Comparison of ENCODE assay signal across 8 cellular contexts in the genomic region with DNA sequence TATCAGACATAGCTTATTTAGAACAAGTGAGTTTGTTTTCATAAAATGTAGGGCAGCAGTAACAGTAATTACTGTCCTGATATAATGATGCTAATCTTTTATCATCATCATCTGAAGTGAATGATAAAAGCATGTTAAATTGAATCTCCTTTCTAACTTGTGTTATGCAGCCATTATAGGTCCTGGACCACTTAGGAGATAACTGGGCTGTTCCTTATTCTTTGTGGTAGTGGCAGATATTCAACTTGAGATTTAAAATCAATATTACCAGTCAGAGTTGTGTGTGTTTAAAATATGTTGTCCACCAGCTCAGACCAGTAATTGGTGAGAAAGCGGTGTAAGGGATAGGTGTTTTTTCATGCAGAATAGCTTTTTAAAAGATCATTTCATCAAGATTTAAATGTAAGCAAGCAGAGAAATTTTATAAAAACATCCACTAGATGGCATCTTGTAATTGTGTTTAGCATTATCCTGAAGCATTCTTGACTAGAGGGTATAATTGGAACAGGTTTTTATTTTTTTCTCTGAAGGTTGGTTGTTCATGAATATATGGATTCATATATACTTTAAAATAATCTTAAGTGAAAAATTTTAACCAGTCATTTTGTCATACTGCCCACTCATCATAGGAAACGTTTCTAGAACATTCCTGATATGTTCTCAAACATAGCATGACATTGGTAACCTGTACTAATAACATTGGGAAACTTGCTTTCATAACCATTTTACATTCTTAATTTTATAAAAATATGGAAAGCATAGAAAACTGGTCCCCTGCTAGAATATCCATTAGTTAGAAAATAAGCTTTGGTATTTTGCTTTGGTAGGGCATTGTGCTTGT.
DNase-seq lines count a peak whose midpoint lies in the region; ATAC-seq, FAIRE-seq and TF ChIP-seq lines count a peak whose summit lies in the region.

No MANE protein-coding gene starts in this region.

- intact Hi-C loops in esophagus squamous epithelium (cut with DNase I) = no loop called here
- intact Hi-C loops in sciatic nerve (cut with DNase I) = loop anchor here (10.0 kb wide), 1 partner anchor 68 kb away; no protein-coding TSS in a partner anchor

- no peak overlapping the region for H3K27ac ChIP-seq in esophagus squamous epithelium

- no peaks in the 10 kb centered on the region for H3K9me3 ChIP-seq in esophagus squamous epithelium

- H3K4me3 ChIP-seq in esophagus squamous epithelium = no peak overlapping the region

- H3K36me3 ChIP-seq in esophagus squamous epithelium = no peaks in the 10 kb centered on the region

- DNase-seq in Caki2 (ENCODE audit: low read depth) (peak; percentile 16), HuH-7.5 (ENCODE audit: low spot score) (peak; percentile 11), RCC 7860 (ENCODE audit: low spot score) (peak; percentile 30), esophagus squamous epithelium (lab: John Stamatoyannopoulos, UW) (no peak), sciatic nerve (ENCODE audit: low spot score) (no peak), GM12892 (ENCODE audit: insufficient read length) (no peak)

- peak; percentile 28 to 60 (median 42) for TF ChIP-seq CTCF in esophagus squamous epithelium (IDR thresholded peaks at IDR 0.05)

- FAIRE-seq in RCC 7860 (lab: Jason Lieb, UNC) (peak; percentile 84), GM12892 (lab: Jason Lieb, UNC) (no peak)

- H3K27me3 ChIP-seq in esophagus squamous epithelium = no peaks in the 10 kb centered on the region

- TF ChIP-seq POLR2A in esophagus squamous epithelium (IDR thresholded peaks at IDR 0.05) = no peak
- no peak for TF ChIP-seq POLR2A in GM12892 (IDR thresholded peaks at IDR 0.05; ENCODE audit: low read depth, low read length)

- in situ Hi-C loops in Caki2 (cut with HindIII; ENCODE audit: low pct_unique_long_range_greater_than_20kb, low sequenced_read_pairs) = no loop called here

- WGBS in esophagus squamous epithelium, 2 donors = 63 to 69% methylated on average over 2 of the region's 2 CpGs

- H3K4me1 ChIP-seq in esophagus squamous epithelium = peaks cover 0 to 10% (median 0%) of the 10 kb centered on the region in 3 donors

- peak; percentile 52 for ATAC-seq in sciatic nerve
- no peak for ATAC-seq in HG02973 (IDR thresholded peaks at IDR 0.05; ENCODE audit: unreplicated experiment)
- ATAC-seq in HG02798 (IDR thresholded peaks at IDR 0.05; ENCODE audit: poor library complexity, unreplicated experiment) = no peak

Comparison
In these comparisons a context has a peak if more than half of its experiments do, and no peak if none do; other contexts are left out.
1. DNase-seq: peak in Caki2 (single experiment), HuH-7.5 (single experiment) and RCC 7860 (single experiment); none in esophagus squamous epithelium (single experiment), sciatic nerve (single experiment) and GM12892 (single experiment).